25 cellular contexts compared by ENCODE assay signal in genomic region chr1:223876643-223877042, GRCh38. TPM values are rescaled to one million over a fixed set of nuclear protein-coding genes. Genes with fewer than 3 reads are reported as not detected.
DNase-seq lines count a peak whose midpoint lies in the region; ATAC-seq, FAIRE-seq and TF ChIP-seq lines count a peak whose summit lies in the region.
"Had no signal": no experiment of that assay in that cellular context is flagged by ENCODE, and none has a peak within 500 bp of the region (broad histone marks: within the 10 kb centered on the region; RNA-seq: fewer than 3 reads in every experiment).

No MANE protein-coding gene starts in this region.

- intact Hi-C loops in K562 (cut with micrococcal nuclease): no loop called here
- intact Hi-C loops in CD14-positive monocyte (cut with micrococcal nuclease): no loop called here

- no peak overlapping the region for H2AFZ ChIP-seq in K562 (ENCODE audit: low read depth, low read length)

- H3K79me2 ChIP-seq in K562 (ENCODE audit: control insufficient read depth, insufficient read depth, low read length): no peaks in the 10 kb centered on the region

- peaks cover 0 to 13% of the 10 kb centered on the region in 2 experiments; a peak in 2 of 5 replicates for H3K4me1 ChIP-seq in K562 (replicated peaks in 1 of 2; ENCODE audit: control insufficient read depth in 2 of 2, insufficient read depth in 2 of 2, low read length in 2 of 2)
- H3K4me1 ChIP-seq: BE2C; BLaER1 treated with 17β-estradiol and CSF1 and Interleukin-3, amounts not matched to agents 10 nM and 100 nM had no signal

- no peak for TF ChIP-seq EP300 in K562 (IDR thresholded peaks at IDR 0.05; ENCODE audit: low read length)

- H3K36me3 Mint-ChIP-seq in CD14-positive monocyte: no peaks in the 10 kb centered on the region
- H3K36me3 Mint-ChIP-seq: CD4-positive, alpha-beta memory T cell had no signal

- H3K4me1 Mint-ChIP-seq in CD14-positive monocyte: peaks cover 5% of the 10 kb centered on the region
- H3K4me1 Mint-ChIP-seq: CD4-positive, alpha-beta memory T cell had no signal

- no peaks in the 10 kb centered on the region for H4K20me1 ChIP-seq in K562 (replicated peaks; ENCODE audit: control insufficient read depth, insufficient read depth, low read length)
- H4K20me1 ChIP-seq: BLaER1 treated with 17β-estradiol and CSF1 and Interleukin-3, amounts not matched to agents 10 nM and 100 nM had no signal

- CTCF ChIA-PET in K562 (lab: Yijun Ruan, JAX; ENCODE audit: low intra/inter-chr PET ratio): no interaction called here

- TF ChIP-seq CTCF in K562 (IDR thresholded peaks at IDR 0.05 in 2 of 3, conservative IDR thresholded peaks at IDR 0.05 in 1 of 3; ENCODE audit: insufficient read depth in 2 of 3, low read depth in 1 of 3, low read length in 3 of 3): no peak
- TF ChIP-seq CTCF in CD14-positive monocyte (IDR thresholded peaks at IDR 0.05): no peak

- no peak overlapping the region for H3K4me3 Mint-ChIP-seq in CD14-positive monocyte
- H3K4me3 Mint-ChIP-seq: CD4-positive, alpha-beta memory T cell; HFFc6 had no signal

- POLR2A ChIA-PET in K562 (lab: Yijun Ruan, JAX): no interaction called here

- no peaks in the 10 kb centered on the region for H3K27me3 ChIP-seq in K562 (ENCODE audit: control insufficient read depth in 2 of 2, insufficient read depth in 2 of 2, low read length in 2 of 2)
- H3K27me3 ChIP-seq: BE2C; BLaER1 treated with 17β-estradiol and CSF1 and Interleukin-3, amounts not matched to agents 10 nM and 100 nM had no signal

- TF ChIP-seq POLR2A in GM12892 (IDR thresholded peaks at IDR 0.05; ENCODE audit: low read depth, low read length) (no peak), K562 (conservative IDR thresholded peaks at IDR 0.05) (no peak)

- in situ Hi-C loops in K562 (cut with MboI): no loop called here

- no TSS peak for BruUV-seq in K562 (replicated peaks; lab: Mats Ljungman, UMichigan)

- FAIRE-seq in GM12892 (lab: Jason Lieb, UNC): peak; percentile 17
- FAIRE-seq in K562 (lab: Jason Lieb, UNC): no peak
- FAIRE-seq: A204.1, GM18507, H54 had no signal

- no peak overlapping the region for H3K9ac ChIP-seq in K562 (ENCODE audit: insufficient read depth in 1 of 2, low read depth in 2 of 2, low read length in 2 of 2)
- H3K9ac ChIP-seq: BLaER1 treated with 17β-estradiol and CSF1 and Interleukin-3, amounts not matched to agents 10 nM and 100 nM had no signal

- DNase-seq in NCI-H526 (lab: John Stamatoyannopoulos, UW): peak; percentile 24 to 26
- no peak for DNase-seq in NCI-H526 treated with DMSO at 0.1 percent for 48 hours (lab: John Stamatoyannopoulos, UW)
- DNase-seq in GM12892 (ENCODE audit: insufficient read length): no peak
- peak; percentile 81 for DNase-seq in NAMALWA (ENCODE audit: low spot score)
- no peak for DNase-seq in K562 (ENCODE audit: extremely low read depth in 1 of 4, low spot score in 3 of 4)
- no peak for DNase-seq in CD14-positive monocyte (ENCODE audit: low spot score)
- DNase-seq in activated effector memory CD4-positive, alpha-beta T cell treated with Interleukin-2 at 50 U/mL for 16 hours: no peak
- DNase-seq: ACHN; AML-193; BE2C; Calu3; CD4-positive, alpha-beta memory T cell; COR-L47; DMS53; DMS79 treated with DMSO at 0.1 percent for 48 hours; GF-D8; GOT3; HFFc6 had no signal

- H3K27me3 Mint-ChIP-seq in CD14-positive monocyte (ENCODE audit: low read depth in 3 of 3): peaks cover 0 to 5% (median 0%) of the 10 kb centered on the region in 3 donors

- WGBS in K562 (ENCODE audit: insufficient coverage, low coverage, missing lambda C conversion rate): 38% methylated on average over 7 of the region's 7 CpGs

- H3K4me2 ChIP-seq in K562 (ENCODE audit: insufficient read depth, low read length): no peak overlapping the region
- H3K4me2 ChIP-seq: BLaER1 treated with 17β-estradiol and CSF1 and Interleukin-3, amounts not matched to agents 10 nM and 100 nM had no signal

- no peak overlapping the region for H3K27ac Mint-ChIP-seq in CD14-positive monocyte
- H3K27ac Mint-ChIP-seq: CD4-positive, alpha-beta memory T cell; HFFc6 had no signal

- no peaks in the 10 kb centered on the region for H3K9me1 ChIP-seq in K562 (ENCODE audit: control insufficient read depth, insufficient read depth, low read length)

- H3K9me3 Mint-ChIP-seq in CD14-positive monocyte: peaks cover 0 to 15% (median 8%) of the 10 kb centered on the region in 7 donors
- H3K9me3 Mint-ChIP-seq: HFFc6 had no signal

- no peaks in the 10 kb centered on the region for H3K36me3 ChIP-seq in K562 (ENCODE audit: control insufficient read depth, insufficient read depth, low read length)
- H3K36me3 ChIP-seq: BE2C; BLaER1 treated with 17β-estradiol and CSF1 and Interleukin-3, amounts not matched to agents 10 nM and 100 nM; HAP-1 had no signal

- H3K9me3 ChIP-seq in K562 (replicated peaks; ENCODE audit: control insufficient read depth, insufficient read depth, low read depth, low read length): peaks cover 5% of the 10 kb centered on the region
- H3K9me3 ChIP-seq: BE2C, HAP-1 had no signal

- no peak for TF ChIP-seq RAD21 in K562 (CRISPR knock-in tag; conservative IDR thresholded peaks at IDR 0.05 in 1 of 2, IDR thresholded peaks at IDR 0.05 in 1 of 2)

- ATAC-seq in K562: no peak
- ATAC-seq in GM19467 (IDR thresholded peaks at IDR 0.05; ENCODE audit: unreplicated experiment): no peak

- no peak overlapping the region for H3K27ac ChIP-seq in K562 (ENCODE audit: extremely low read depth, low read depth, low read length)
- H3K27ac ChIP-seq: 22Rv1; BLaER1 treated with 17β-estradiol and CSF1 and Interleukin-3, amounts not matched to agents 10 nM and 100 nM had no signal

- no peak overlapping the region for H3K4me3 ChIP-seq in K562
- H3K4me3 ChIP-seq: BLaER1 treated with 17β-estradiol and CSF1 and Interleukin-3, amounts not matched to agents 10 nM and 100 nM; HAP-1 had no signal

TF ChIP-seq in K562, 482 proteins besides CTCF, POLR2A, EP300 and RAD21 (continues in another document):
- no peak for TF ChIP-seq ZNF146 (CRISPR knock-in tag; IDR thresholded peaks at IDR 0.05; ENCODE audit: unreplicated experiment)
- no peak for TF ChIP-seq THRA (IDR thresholded peaks at IDR 0.05)
- TF ChIP-seq CBX2 (IDR thresholded peaks at IDR 0.05; ENCODE audit: insufficient read depth, low read length, poor library complexity, severe bottlenecking): no peak
- TF ChIP-seq MYC (IDR thresholded peaks at IDR 0.05; ENCODE audit: low read depth, low read length): no peak
- TF ChIP-seq MYC (CRISPR knock-in tag; IDR thresholded peaks at IDR 0.05; ENCODE audit: borderline replicate concordance, low read depth): no peak
- no peak for TF ChIP-seq PTTG1 (tag; IDR thresholded peaks at IDR 0.05; ENCODE audit: low read depth)
- TF ChIP-seq ZNF408 (CRISPR knock-in tag; IDR thresholded peaks at IDR 0.05; ENCODE audit: low read depth): no peak
- 0 out of 2 replicates have a peak, but pooled peaks have one; percentile 17 for TF ChIP-seq MAFG (tag; conservative IDR thresholded peaks at IDR 0.05)
- peak; percentile 64 for TF ChIP-seq MAFK (IDR thresholded peaks at IDR 0.05; ENCODE audit: low read length)
- TF ChIP-seq U2AF2 (optimal IDR thresholded peaks at IDR 0.05; ENCODE audit: low read depth, low read length): no peak
- TF ChIP-seq NCOA1 (IDR thresholded peaks at IDR 0.05; ENCODE audit: low read depth): no peak
- no peak for TF ChIP-seq ASH1L (IDR thresholded peaks at IDR 0.05; ENCODE audit: borderline replicate concordance, low read depth, partially characterized antibody)
- no peak for TF ChIP-seq KDM5B (IDR thresholded peaks at IDR 0.05; ENCODE audit: insufficient replicate concordance, low read depth, low read length)
- no peak for TF ChIP-seq ZBTB26 (CRISPR knock-in tag; IDR thresholded peaks at IDR 0.05)
- peak; percentile 62 for TF ChIP-seq MAFF (IDR thresholded peaks at IDR 0.05; ENCODE audit: low read length)

RNA-seq across cellular contexts. Expression of gene TP53BP2, which starts 30.9 kb away (rescaled TPM):
- 12.6 TPM for polyA plus RNA-seq in GM12892 (2012; ENCODE audit: missing spikeins)
- total RNA-seq in K562 (2011; cell fraction: chromatin; rRNA removed; ENCODE audit: low replicate concordance): 148 and 229 TPM in 2 replicates
- 41.5 and 70.5 TPM in 2 replicates for total RNA-seq in K562 (2011; cell fraction: nucleolus; rRNA removed)
- total RNA-seq in K562 (2011; cell fraction: nucleoplasm; rRNA removed): 85.0 and 85.5 TPM in 2 replicates
- 40.1 and 43.1 TPM in 2 replicates for total RNA-seq in K562 (2014; rRNA removed)
- 50.4 and 50.6 TPM in 2 replicates for total RNA-seq in K562 (2014; rRNA removed; fragmentation: Illumina TruSeq; extraction: Trizol)
- 51.9 and 55.1 TPM in 2 replicates for total RNA-seq in K562 (2015; rRNA removed; fragmentation: Illumina TruSeq; extraction: Trizol)
- 54.3 and 69.6 TPM in 2 replicates for total RNA-seq in K562 (2021)
- 30.0 and 37.5 TPM in 2 replicates for polyA plus RNA-seq in K562 (2011; rRNA removed)
- polyA plus RNA-seq in K562 (2011; cell fraction: cytosol; rRNA removed): 18.2 and 23.5 TPM in 2 replicates
- 34.9 and 41.6 TPM in 2 replicates for polyA plus RNA-seq in K562 (2011; cell fraction: nucleus; rRNA removed)
- 23.5 and 27.0 TPM in 2 replicates for polyA plus RNA-seq in K562 (2012)
- 47.5 and 55.6 TPM in 2 replicates for polyA plus RNA-seq in K562 (2014; fragmentation: Illumina TruSeq; extraction: Trizol)
- 10 to 100 TPM; 17.0 to 20.7 TPM for polyA plus RNA-seq in K562 (2014; fragmentation: Nextera tagmentation; extraction: Ambion mirVana)
- polyA plus RNA-seq in K562 (2014; rRNA removed): 39.2 and 39.6 TPM in 2 replicates
- polyA minus RNA-seq in K562 (2011; rRNA and poly(A)+ RNA removed): 125 and 160 TPM in 2 replicates
- 26.9 and 28.9 TPM in 2 replicates for polyA minus RNA-seq in K562 (2011; cell fraction: cytosol; rRNA and poly(A)+ RNA removed)
- polyA minus RNA-seq in K562 (2011; cell fraction: nucleus; rRNA and poly(A)+ RNA removed): 56.0 and 75.9 TPM in 2 replicates
- 1 to 10 TPM; 5.7 to 8.8 TPM for polyA plus RNA-seq in CD14-positive monocyte

Comparison
In these comparisons a context has a peak if more than half of its experiments do, and no peak if none do; other contexts are left out.
1. DNase-seq: peak in NCI-H526 (2 of 2) and NAMALWA (single experiment); none in NCI-H526 treated with DMSO at 0.1 percent for 48 hours (single experiment), GM12892 (single experiment), K562 (0 of 4), CD14-positive monocyte (single experiment) and activated effector memory CD4-positive, alpha-beta T cell treated with Interleukin-2 at 50 U/mL for 16 hours (single experiment).